8 cellular contexts compared by ENCODE assay signal in genomic region chr12:117188961-117189724, GRCh38. TPM values are rescaled to one million over a fixed set of nuclear protein-coding genes. Genes with fewer than 3 reads are reported as not detected.
DNase-seq lines count a peak whose midpoint lies in the region; ATAC-seq and TF ChIP-seq lines count a peak whose summit lies in the region.

No MANE protein-coding gene starts in this region.

- peak overlapping the region; percentile 70 to 96 (median 94) for H3K27ac Mint-ChIP-seq in CD8-positive, alpha-beta memory T cell

- peaks cover 15% of the 10 kb centered on the region for H3K36me3 ChIP-seq in CD8-positive, alpha-beta memory T cell (ENCODE audit: insufficient read depth, low read length)
- H3K36me3 ChIP-seq in Loucy (ENCODE audit: insufficient read depth, low read length), result peaks cover 8% of the 10 kb centered on the region; the same call in 1 of the 2 replicates
- H3K36me3 ChIP-seq in liver (ENCODE audit: control insufficient read depth in 4 of 4, insufficient read depth in 3 of 4, low read depth in 1 of 4, low read length in 3 of 4), result peaks cover 6 to 14% (median 12%) of the 10 kb centered on the region in 4 donors
- peaks cover 4 to 10% of the 10 kb centered on the region in 2 donors for H3K36me3 ChIP-seq in stomach smooth muscle (ENCODE audit: control insufficient read depth in 2 of 2, insufficient read depth in 2 of 2, low read length in 2 of 2)

- H3K9me3 ChIP-seq in CD8-positive, alpha-beta memory T cell (ENCODE audit: low read length), result no peaks in the 10 kb centered on the region
- H3K9me3 ChIP-seq in Loucy (ENCODE audit: insufficient read depth, low read depth, low read length) (no peaks in the 10 kb centered on the region), liver (ENCODE audit: control insufficient read depth in 4 of 4, low read length in 3 of 4) (no peaks in the 10 kb centered on the region), stomach smooth muscle (ENCODE audit: control insufficient read depth in 2 of 2, low read length in 2 of 2) (no peaks in the 10 kb centered on the region)

- no peaks in the 10 kb centered on the region for H3K9me3 Mint-ChIP-seq in CD8-positive, alpha-beta memory T cell

- H3K4me1 ChIP-seq in CD8-positive, alpha-beta memory T cell (ENCODE audit: insufficient read depth, low read length), result peaks cover 10% of the 10 kb centered on the region
- H3K4me1 ChIP-seq in Loucy (ENCODE audit: insufficient read depth, low read length, poor library complexity, severe bottlenecking) (peaks cover 27% of the 10 kb centered on the region), liver (ENCODE audit: control insufficient read depth in 4 of 4, insufficient read depth in 4 of 4, low read length in 3 of 4) (peaks cover 5 to 24% (median 14%) of the 10 kb centered on the region in 4 donors), stomach smooth muscle (ENCODE audit: control insufficient read depth, insufficient read depth, low read length) (peaks cover 15% of the 10 kb centered on the region)

- H3K4me3 Mint-ChIP-seq in CD8-positive, alpha-beta memory T cell, result peak overlapping the region; percentile 91 to 98 (median 94)

- peaks cover 24% of the 10 kb centered on the region for H4K20me1 ChIP-seq in Loucy (ENCODE audit: insufficient read depth, low read length, poor library complexity, severe bottlenecking)

- no peaks in the 10 kb centered on the region for H3K9me2 ChIP-seq in Loucy (replicated peaks; ENCODE audit: low read depth, low read length)

- peaks cover 4 to 7% of the 10 kb centered on the region in 2 donors for H3K27me3 Mint-ChIP-seq in CD8-positive, alpha-beta memory T cell

- no peaks in the 10 kb centered on the region for H3F3A ChIP-seq in Loucy (ENCODE audit: low read depth)

- H2AFZ ChIP-seq in Loucy (ENCODE audit: low read length), result peak overlapping the region; percentile 97

- H3K79me2 ChIP-seq in Loucy (ENCODE audit: insufficient read depth, low read length), result peaks cover 41% of the 10 kb centered on the region

- ATAC-seq in HG03521 (IDR thresholded peaks at IDR 0.05; ENCODE audit: unreplicated experiment) (no peak), HG02678 (IDR thresholded peaks at IDR 0.05; ENCODE audit: unreplicated experiment) (no peak)

- CTCF ChIA-PET in CD8-positive, alpha-beta memory T cell (lab: Charles Lee), result interaction anchor here (1.3 kb wide), 1 partner anchor 118 kb away, joined by 3 read pairs; no protein-coding TSS in a partner anchor

- WGBS in liver, result 27% methylated on average over 25 of the region's 25 CpGs

- no peak for DNase-seq in CD8-positive, alpha-beta memory T cell
- DNase-seq in activated CD4-positive, alpha-beta T cell treated with anti-CD3 and anti-CD28 coated beads for 48 hours, result no peak

- peaks cover 5 to 48% (median 10%) of the 10 kb centered on the region in 3 donors for H3K36me3 Mint-ChIP-seq in CD8-positive, alpha-beta memory T cell

- H3K27ac ChIP-seq in CD8-positive, alpha-beta memory T cell (ENCODE audit: low read depth, low read length), result peak overlapping the region; percentile 64
- peak overlapping the region; percentile 87 for H3K27ac ChIP-seq in cingulate gyrus (ENCODE audit: low read depth, low read length)
- peak overlapping the region; percentile 76 to 82 for H3K27ac ChIP-seq in liver (ENCODE audit: low read depth in 1 of 2, low read length in 2 of 2)
- H3K27ac ChIP-seq in stomach smooth muscle (ENCODE audit: low read length), result peak overlapping the region; percentile 58

- H3K4me2 ChIP-seq in Loucy (ENCODE audit: low read depth, low read length, poor library complexity, severe bottlenecking), result peak overlapping the region; percentile 89

- no peaks in the 10 kb centered on the region for H3K27me3 ChIP-seq in CD8-positive, alpha-beta memory T cell (ENCODE audit: insufficient read depth, low read length, poor library complexity, severe bottlenecking)
- no peaks in the 10 kb centered on the region for H3K27me3 ChIP-seq in Loucy (ENCODE audit: insufficient read depth, low read length, poor library complexity, severe bottlenecking)
- no peaks in the 10 kb centered on the region for H3K27me3 ChIP-seq in liver (ENCODE audit: control insufficient read depth in 4 of 4, insufficient read depth in 4 of 4, low read length in 3 of 4)
- H3K27me3 ChIP-seq in stomach smooth muscle (ENCODE audit: control insufficient read depth in 1 of 2, insufficient read depth in 2 of 2, low read length in 2 of 2), result no peaks in the 10 kb centered on the region

- POLR2A ChIA-PET in CD8-positive, alpha-beta memory T cell (lab: Charles Lee), result no interaction called here

- H3K4me3 ChIP-seq in CD8-positive, alpha-beta memory T cell (ENCODE audit: low read length), result peak overlapping the region; percentile 84
- H3K4me3 ChIP-seq in Loucy (ENCODE audit: low read length, poor library complexity, severe bottlenecking), result peak overlapping the region; percentile 87
- H3K4me3 ChIP-seq in liver (ENCODE audit: low read depth in 1 of 3, low read length in 3 of 3), result peak overlapping the region; percentile 82 to 97 (median 93)
- H3K4me3 ChIP-seq in stomach smooth muscle (ENCODE audit: low read length in 2 of 2), result peak overlapping the region; percentile 80 to 93

- TF ChIP-seq RAD21 in liver (IDR thresholded peaks at IDR 0.05), result no peak

- peak overlapping the region; percentile 77 for H3K9ac ChIP-seq in Loucy (ENCODE audit: low read depth, low read length, poor library complexity, severe bottlenecking)
- H3K9ac ChIP-seq in liver (ENCODE audit: low read depth in 1 of 2, low read length in 2 of 2), result peak overlapping the region; percentile 1 to 24
- H3K9ac ChIP-seq in stomach smooth muscle (ENCODE audit: low read length in 2 of 2), result peak overlapping the region; percentile 75 to 80

- peaks cover 35 to 54% (median 37%) of the 10 kb centered on the region in 3 donors for H3K4me1 Mint-ChIP-seq in CD8-positive, alpha-beta memory T cell

- TF ChIP-seq CTCF in Loucy (conservative IDR thresholded peaks at IDR 0.05; ENCODE audit: low read length), result no peak
- TF ChIP-seq CTCF in liver (IDR thresholded peaks at IDR 0.05; ENCODE audit: low read depth, low read length, missing input control), result no peak

TF ChIP-seq in liver, 16 proteins besides CTCF, POLR2A, EP300 and RAD21 (continues in another document):
- TF ChIP-seq ATF3 (IDR thresholded peaks at IDR 0.05), result no peak
- no peak for TF ChIP-seq NR2F2 (IDR thresholded peaks at IDR 0.05)
- TF ChIP-seq SP1 (IDR thresholded peaks at IDR 0.05), result no peak
- TF ChIP-seq, protein P1, sequence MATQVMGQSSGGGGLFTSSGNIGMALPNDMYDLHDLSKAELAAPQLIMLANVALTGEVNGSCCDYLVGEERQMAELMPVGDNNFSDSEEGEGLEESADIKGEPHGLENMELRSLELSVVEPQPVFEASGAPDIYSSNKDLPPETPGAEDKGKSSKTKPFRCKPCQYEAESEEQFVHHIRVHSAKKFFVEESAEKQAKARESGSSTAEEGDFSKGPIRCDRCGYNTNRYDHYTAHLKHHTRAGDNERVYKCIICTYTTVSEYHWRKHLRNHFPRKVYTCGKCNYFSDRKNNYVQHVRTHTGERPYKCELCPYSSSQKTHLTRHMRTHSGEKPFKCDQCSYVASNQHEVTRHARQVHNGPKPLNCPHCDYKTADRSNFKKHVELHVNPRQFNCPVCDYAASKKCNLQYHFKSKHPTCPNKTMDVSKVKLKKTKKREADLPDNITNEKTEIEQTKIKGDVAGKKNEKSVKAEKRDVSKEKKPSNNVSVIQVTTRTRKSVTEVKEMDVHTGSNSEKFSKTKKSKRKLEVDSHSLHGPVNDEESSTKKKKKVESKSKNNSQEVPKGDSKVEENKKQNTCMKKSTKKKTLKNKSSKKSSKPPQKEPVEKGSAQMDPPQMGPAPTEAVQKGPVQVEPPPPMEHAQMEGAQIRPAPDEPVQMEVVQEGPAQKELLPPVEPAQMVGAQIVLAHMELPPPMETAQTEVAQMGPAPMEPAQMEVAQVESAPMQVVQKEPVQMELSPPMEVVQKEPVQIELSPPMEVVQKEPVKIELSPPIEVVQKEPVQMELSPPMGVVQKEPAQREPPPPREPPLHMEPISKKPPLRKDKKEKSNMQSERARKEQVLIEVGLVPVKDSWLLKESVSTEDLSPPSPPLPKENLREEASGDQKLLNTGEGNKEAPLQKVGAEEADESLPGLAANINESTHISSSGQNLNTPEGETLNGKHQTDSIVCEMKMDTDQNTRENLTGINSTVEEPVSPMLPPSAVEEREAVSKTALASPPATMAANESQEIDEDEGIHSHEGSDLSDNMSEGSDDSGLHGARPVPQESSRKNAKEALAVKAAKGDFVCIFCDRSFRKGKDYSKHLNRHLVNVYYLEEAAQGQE (IDR thresholded peaks at IDR 0.05), result no peak
- no peak for TF ChIP-seq HNF4G (IDR thresholded peaks at IDR 0.05)
- no peak for TF ChIP-seq JUND (IDR thresholded peaks at IDR 0.05)
- TF ChIP-seq TAF1 (conservative IDR thresholded peaks at IDR 0.05), result no peak
- TF ChIP-seq YY1 (IDR thresholded peaks at IDR 0.05), result no peak
- no peak for TF ChIP-seq HNF4A (conservative IDR thresholded peaks at IDR 0.05)
- no peak for TF ChIP-seq EGR1 (IDR thresholded peaks at IDR 0.05; ENCODE audit: low read depth in 2 of 2)
- no peak for TF ChIP-seq MAX (IDR thresholded peaks at IDR 0.05)
- TF ChIP-seq, protein P2, sequence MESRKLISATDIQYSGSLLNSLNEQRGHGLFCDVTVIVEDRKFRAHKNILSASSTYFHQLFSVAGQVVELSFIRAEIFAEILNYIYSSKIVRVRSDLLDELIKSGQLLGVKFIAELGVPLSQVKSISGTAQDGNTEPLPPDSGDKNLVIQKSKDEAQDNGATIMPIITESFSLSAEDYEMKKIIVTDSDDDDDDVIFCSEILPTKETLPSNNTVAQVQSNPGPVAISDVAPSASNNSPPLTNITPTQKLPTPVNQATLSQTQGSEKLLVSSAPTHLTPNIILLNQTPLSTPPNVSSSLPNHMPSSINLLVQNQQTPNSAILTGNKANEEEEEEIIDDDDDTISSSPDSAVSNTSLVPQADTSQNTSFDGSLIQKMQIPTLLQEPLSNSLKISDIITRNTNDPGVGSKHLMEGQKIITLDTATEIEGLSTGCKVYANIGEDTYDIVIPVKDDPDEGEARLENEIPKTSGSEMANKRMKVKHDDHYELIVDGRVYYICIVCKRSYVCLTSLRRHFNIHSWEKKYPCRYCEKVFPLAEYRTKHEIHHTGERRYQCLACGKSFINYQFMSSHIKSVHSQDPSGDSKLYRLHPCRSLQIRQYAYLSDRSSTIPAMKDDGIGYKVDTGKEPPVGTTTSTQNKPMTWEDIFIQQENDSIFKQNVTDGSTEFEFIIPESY (IDR thresholded peaks at IDR 0.05), result no peak
- no peak for TF ChIP-seq RXRA (IDR thresholded peaks at IDR 0.05)
- no peak for TF ChIP-seq GABPA (IDR thresholded peaks at IDR 0.05 in 1 of 2, conservative IDR thresholded peaks at IDR 0.05 in 1 of 2)

RNA-seq across cellular contexts. Expression of gene FBXO21, which starts 1.1 kb away (rescaled TPM):
- 10 to 100 TPM; 27.3 to 34.6 TPM for total RNA-seq in CD8-positive, alpha-beta memory T cell
- polyA plus RNA-seq in CD8-positive, alpha-beta memory T cell, result 48.6 TPM
- total RNA-seq in liver, result 10 to 100 TPM; 25.5 to 54.4 TPM
- polyA plus RNA-seq in liver, result 10 to 100 TPM; 12.9 to 16.7 TPM

Comparison
In these comparisons a context has a peak if more than half of its experiments do, and no peak if none do; other contexts are left out.
1. H3K9ac ChIP-seq: peak in every context shown above with its lines; median percentile 78 in stomach smooth muscle; 77 in Loucy; 12 in liver.